ENCODE assay signal across 22 cellular contexts in the genomic region with DNA sequence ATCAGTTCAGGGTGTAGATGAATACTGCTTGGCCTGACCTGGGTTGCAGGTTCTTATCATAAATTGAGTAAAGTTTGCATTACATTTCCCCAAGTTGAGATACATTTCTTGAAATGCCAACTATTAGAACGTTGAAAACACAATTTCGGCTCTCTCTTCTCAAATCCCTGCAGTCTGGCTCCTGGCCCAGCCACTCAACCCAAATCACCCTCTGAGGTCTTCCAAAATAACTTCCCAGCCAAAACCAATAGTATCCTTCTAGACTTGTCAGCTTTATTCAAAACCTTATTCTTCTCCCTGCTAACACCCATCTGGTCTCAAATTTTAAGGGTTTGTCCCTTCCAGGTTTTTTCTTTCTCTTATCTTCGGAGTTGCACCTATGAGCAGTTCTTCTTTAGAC.
DNase-seq lines count a peak whose midpoint lies in the region; ATAC-seq lines count a peak whose summit lies in the region.
"Had no signal": no experiment of that assay in that cellular context is flagged by ENCODE, and none has a peak within 500 bp of the region (broad histone marks: within the 10 kb centered on the region; RNA-seq: fewer than 3 reads in every experiment).

No MANE protein-coding gene starts in this region.

- intact Hi-C loops in left ventricle myocardium superior (cut with micrococcal nuclease) = no loop called here
- intact Hi-C loops in activated naive CD4-positive, alpha-beta T cell treated with anti-CD3 and anti-CD28 coated beads for 36 hours (cut with micrococcal nuclease) = no loop called here

- no peaks in the 10 kb centered on the region for H3K9me3 Mint-ChIP-seq in activated naive CD4-positive, alpha-beta T cell treated with anti-CD3 and anti-CD28 coated beads for 36 hours
- H3K9me3 Mint-ChIP-seq: CD14-positive monocyte; IgD-negative memory B cell; natural killer cell treated with Interleukin-12 subunit alpha and Interleukin-12 subunit beta and Interleukin-15 and Interleukin-18, amount 100 ng/mL, for 72 hours had no signal

- no peak overlapping the region for H3K4me3 Mint-ChIP-seq in activated naive CD4-positive, alpha-beta T cell treated with anti-CD3 and anti-CD28 coated beads for 36 hours
- H3K4me3 Mint-ChIP-seq: activated T-cell treated with anti-CD3 and anti-CD28 coated beads, Interleukin-2, amount 50 U/mL, for 72 hours; CD14-positive monocyte; IgD-negative memory B cell; natural killer cell treated with Interleukin-12 subunit alpha and Interleukin-12 subunit beta and Interleukin-15 and Interleukin-18, amount 100 ng/mL, for 72 hours had no signal

- no peaks in the 10 kb centered on the region for H3K36me3 Mint-ChIP-seq in activated naive CD4-positive, alpha-beta T cell treated with anti-CD3 and anti-CD28 coated beads for 36 hours (ENCODE audit: low read depth)
- H3K36me3 Mint-ChIP-seq: CD14-positive monocyte; IgD-negative memory B cell; natural killer cell treated with Interleukin-12 subunit alpha and Interleukin-12 subunit beta and Interleukin-15 and Interleukin-18, amount 100 ng/mL, for 72 hours had no signal

- CTCF ChIA-PET in activated naive CD4-positive, alpha-beta T cell treated with anti-CD3 and anti-CD28 coated beads for 36 hours (lab: Charles Lee) = no interaction called here

- H3K4me1 Mint-ChIP-seq in activated naive CD4-positive, alpha-beta T cell treated with anti-CD3 and anti-CD28 coated beads for 36 hours (ENCODE audit: low read depth) = no peaks in the 10 kb centered on the region
- H3K4me1 Mint-ChIP-seq: CD14-positive monocyte, IgD-negative memory B cell had no signal

- DNase-seq in NCI-H446 (lab: John Stamatoyannopoulos, UW) = peak; percentile 60 to 79
- DNase-seq in astrocyte of the hippocampus (ENCODE audit: low read depth, low spot score) = peak; percentile 62
- DNase-seq in left ventricle myocardium superior = peak; percentile 39
- peak; percentile 35 for DNase-seq in stromal cell of bone marrow (ENCODE audit: low read depth)
- no peak for DNase-seq in NOMO-1 treated with dmso at 0.1 percent for 144 hours (lab: John Stamatoyannopoulos, UW; ENCODE audit: unreplicated experiment)
- DNase-seq in SW 1271 (lab: John Stamatoyannopoulos, UW) = no peak
- no peak for DNase-seq in activated naive CD4-positive, alpha-beta T cell treated with anti-CD3 and anti-CD28 coated beads for 36 hours
- DNase-seq: activated CD4-positive, alpha-beta T cell treated with anti-CD3 and anti-CD28 coated beads for 48 hours; activated naive CD4-positive, alpha-beta T cell treated with Interleukin-2 at 50 U/mL for 16 hours; activated T-cell treated with anti-CD3 and anti-CD28 coated beads, Interleukin-2, amount 50 U/mL, for 72 hours; gastrocnemius medialis; GM23248; hippocampal formation; NCI-H1436 treated with DMSO at 0.1 percent for 48 hours; NCI-H2107; NCI-H510A treated with DMSO at 0.1 percent for 48 hours; right lobe of liver; stimulated activated CD4-positive, alpha-beta T cell treated with anti-CD3 and anti-CD28 coated beads, Interleukin-15, amount 100 ng/mL, for 24 hours; stimulated activated naive CD8-positive, alpha-beta T cell treated with anti-CD3 and anti-CD28 coated beads, Interleukin-15, Interleukin-2, amounts not matched to agents 100 U/mL and 50 U/mL, for 24 hours had no signal

- ATAC-seq in left ventricle myocardium superior = peak; percentile 22
- ATAC-seq: activated T-cell treated with anti-CD3 and anti-CD28 coated beads, Interleukin-2, amount 50 U/mL, for 72 hours; gastrocnemius medialis; natural killer cell treated with Interleukin-12 subunit alpha and Interleukin-12 subunit beta and Interleukin-15 and Interleukin-18, amount 100 ng/mL, for 72 hours; stimulated activated naive CD8-positive, alpha-beta T cell treated with anti-CD3 and anti-CD28 coated beads, Interleukin-15, Interleukin-2, amounts not matched to agents 100 U/mL and 50 U/mL, for 24 hours had no signal

- no peak overlapping the region for H3K27ac Mint-ChIP-seq in activated naive CD4-positive, alpha-beta T cell treated with anti-CD3 and anti-CD28 coated beads for 36 hours
- H3K27ac Mint-ChIP-seq: activated T-cell treated with anti-CD3 and anti-CD28 coated beads, Interleukin-2, amount 50 U/mL, for 72 hours; CD14-positive monocyte; IgD-negative memory B cell; natural killer cell treated with Interleukin-12 subunit alpha and Interleukin-12 subunit beta and Interleukin-15 and Interleukin-18, amount 100 ng/mL, for 72 hours had no signal

- peaks cover 10% of the 10 kb centered on the region for H3K27me3 Mint-ChIP-seq in activated naive CD4-positive, alpha-beta T cell treated with anti-CD3 and anti-CD28 coated beads for 36 hours (ENCODE audit: low read depth)
- H3K27me3 Mint-ChIP-seq: natural killer cell treated with Interleukin-12 subunit alpha and Interleukin-12 subunit beta and Interleukin-15 and Interleukin-18, amount 100 ng/mL, for 72 hours had no signal

Comparison
In these comparisons a context has a peak if more than half of its experiments do, and no peak if none do; other contexts are left out.
1. DNase-seq: peak in NCI-H446 (2 of 2), astrocyte of the hippocampus (single experiment), left ventricle myocardium superior (single experiment) and stromal cell of bone marrow (single experiment); none in NOMO-1 treated with dmso at 0.1 percent for 144 hours (single experiment), SW 1271 (0 of 2) and activated naive CD4-positive, alpha-beta T cell treated with anti-CD3 and anti-CD28 coated beads for 36 hours (single experiment).